ENCODE assay signal across 8 cellular contexts in genomic region chr1:32014937-32015363, GRCh38. TPM values are rescaled to one million over a fixed set of nuclear protein-coding genes. Genes with fewer than 3 reads are reported as not detected.
DNase-seq lines count a peak whose midpoint lies in the region; ATAC-seq, FAIRE-seq and TF ChIP-seq lines count a peak whose summit lies in the region.

No MANE protein-coding gene starts in this region.

- H3K4me3 ChIP-seq in heart left ventricle (peak overlapping the region; percentile 84 to 100 (median 97)), astrocyte (ENCODE audit: insufficient read depth, low read depth, low read length) (peak overlapping the region; percentile 93), lower leg skin (ENCODE audit: low read depth, poor library complexity, severe bottlenecking) (peak overlapping the region; percentile 96)

- no peak for ATAC-seq in heart left ventricle
- no peak for ATAC-seq in left ventricle myocardium superior
- ATAC-seq in HG02973 (IDR thresholded peaks at IDR 0.05; ENCODE audit: unreplicated experiment) = no peak

- intact Hi-C loops in heart left ventricle (cut with DNase I) (no loop called here), left ventricle myocardium superior (cut with micrococcal nuclease) (no loop called here), lower leg skin (cut with DNase I; ENCODE audit: low total_unique reads) (no loop called here)

- H3K27me3 ChIP-seq in heart left ventricle = no peaks in the 10 kb centered on the region
- H3K27me3 ChIP-seq in astrocyte (ENCODE audit: insufficient read depth, low read length) = no peaks in the 10 kb centered on the region

- no peak for DNase-seq in heart left ventricle
- no peak for DNase-seq in left ventricle myocardium superior
- DNase-seq in astrocyte (ENCODE audit: low read depth) = no peak
- no peak for DNase-seq in lower leg skin (ENCODE audit: low spot score in 2 of 2)
- DNase-seq in type B pancreatic cell (ENCODE audit: extremely low spot score, unreplicated experiment) = no peak
- DNase-seq in activated CD8-positive, alpha-beta memory T cell treated with anti-CD3 and anti-CD28 coated beads for 24 hours = no peak
- no peak for DNase-seq in NCI-H1417 (lab: John Stamatoyannopoulos, UW)

- peaks cover 0 to 10% (median 0%) of the 10 kb centered on the region in 9 donors for H3K36me3 ChIP-seq in heart left ventricle
- no peaks in the 10 kb centered on the region for H3K36me3 ChIP-seq in astrocyte (ENCODE audit: insufficient read depth, low read length)

- H3K36me3 Mint-ChIP-seq in astrocyte (ENCODE audit: low read depth, unreplicated experiment) = peaks cover 12% of the 10 kb centered on the region
- H3K36me3 Mint-ChIP-seq in type B pancreatic cell = peaks cover 10% of the 10 kb centered on the region

- H3K27ac ChIP-seq in heart left ventricle (peak overlapping the region in 10 of 12 donors; percentile 99 to 100 (median 100)), astrocyte (ENCODE audit: low read depth, low read length) (peak overlapping the region; percentile 95)

- peak overlapping the region; percentile 67 for H3K27ac Mint-ChIP-seq in astrocyte (ENCODE audit: unreplicated experiment)
- peak overlapping the region; percentile 99 for H3K27ac Mint-ChIP-seq in type B pancreatic cell

- H4K20me1 ChIP-seq in astrocyte (ENCODE audit: insufficient read depth, low read length) = peaks cover 58% of the 10 kb centered on the region

- H3K27me3 Mint-ChIP-seq in astrocyte (ENCODE audit: low read depth, unreplicated experiment) (no peaks in the 10 kb centered on the region), type B pancreatic cell (no peaks in the 10 kb centered on the region)

- no peak for TF ChIP-seq POLR2A in heart left ventricle (IDR thresholded peaks at IDR 0.05)
- no peak for TF ChIP-seq POLR2A in lower leg skin (IDR thresholded peaks at IDR 0.05)

- H3K4me2 ChIP-seq in astrocyte (ENCODE audit: low read length) = peak overlapping the region; percentile 82

- TF ChIP-seq CTCF in heart left ventricle (IDR thresholded peaks at IDR 0.05) (no peak), astrocyte (IDR thresholded peaks at IDR 0.05; ENCODE audit: insufficient read depth, low read depth, low read length) (no peak), lower leg skin (IDR thresholded peaks at IDR 0.05) (no peak), type B pancreatic cell (conservative IDR thresholded peaks at IDR 0.05) (no peak)

- no peaks in the 10 kb centered on the region for H3K9me3 Mint-ChIP-seq in astrocyte (ENCODE audit: unreplicated experiment)
- H3K9me3 Mint-ChIP-seq in type B pancreatic cell = no peaks in the 10 kb centered on the region

- peak overlapping the region; percentile 99 for H3K9ac ChIP-seq in astrocyte (ENCODE audit: low read length)

- no peak for FAIRE-seq in astrocyte (lab: Jason Lieb, UNC)

- H3K4me3 Mint-ChIP-seq in astrocyte (ENCODE audit: unreplicated experiment) (peak overlapping the region; percentile 99), type B pancreatic cell (peak overlapping the region; percentile 92)

- 1 to 2% (median 1%) methylated on average over 14 of the region's 14 CpGs for WGBS in heart left ventricle, 4 donors
- WGBS in lower leg skin, 2 donors = 1% methylated on average over 14 of the region's 14 CpGs

- H2AFZ ChIP-seq in astrocyte (ENCODE audit: low read depth, low read length) = no peak overlapping the region

- H3K4me1 Mint-ChIP-seq in astrocyte (ENCODE audit: low read depth, unreplicated experiment) = peaks cover 22% of the 10 kb centered on the region
- H3K4me1 Mint-ChIP-seq in type B pancreatic cell (ENCODE audit: unreplicated experiment) = peaks cover 18% of the 10 kb centered on the region

- H3K4me1 ChIP-seq in heart left ventricle (peaks cover 2 to 55% (median 39%) of the 10 kb centered on the region in 12 donors), astrocyte (ENCODE audit: insufficient read depth, low read length) (peaks cover 18% of the 10 kb centered on the region)

- H3K9me3 ChIP-seq in heart left ventricle (no peaks in the 10 kb centered on the region), astrocyte (ENCODE audit: insufficient read depth, low read depth, low read length) (no peaks in the 10 kb centered on the region)

- H3K79me2 ChIP-seq in astrocyte (ENCODE audit: insufficient read depth, low read length) = peaks cover 62% of the 10 kb centered on the region

RNA-seq across cellular contexts. Expression of gene KHDRBS1, which starts 1.3 kb away (rescaled TPM):
- total RNA-seq in heart left ventricle = 10 to 100 TPM; 45.2 to 79.3 (median 68.5) TPM
- 10 to 100 TPM; 33.0 to 58.6 TPM for polyA plus RNA-seq in heart left ventricle
- total RNA-seq in left ventricle myocardium superior = 61.7 TPM
- 126 and 139 TPM in 2 replicates for total RNA-seq in astrocyte
- 10 to 100 TPM; 60.8 to 94.3 (median 84.7) TPM for total RNA-seq in lower leg skin
- total RNA-seq in type B pancreatic cell (ENCODE audit: low replicate concordance) = 136 and 202 TPM in 2 replicates

RNA-seq across cellular contexts. Expression of gene TMEM39B, which starts 57.8 kb away (rescaled TPM):
- 10 to 100 TPM in 1 of 9 donors, 1 to 10 TPM in 8; 2.7 to 15.1 (median 6.3) TPM for total RNA-seq in heart left ventricle
- polyA plus RNA-seq in heart left ventricle = 1 to 10 TPM; 4.5 to 6.8 TPM
- 5.6 TPM for total RNA-seq in left ventricle myocardium superior
- total RNA-seq in astrocyte = 11.8 and 13.3 TPM in 2 replicates
- total RNA-seq in lower leg skin = 1 to 10 TPM; 2.9 to 5.0 (median 4.3) TPM
- total RNA-seq in type B pancreatic cell (ENCODE audit: low replicate concordance) = 17.2 and 23.3 TPM in 2 replicates
